In genomic region chr6:33410711-33411631, GRCh38 we compare ENCODE assay signal across 1 cellular context.
A peak's percentile ranks its signal among the peaks of the same experiment; 100 is the strongest.
TF ChIP-seq lines count a peak whose summit lies in the region.

TSS of gene PHF1 (plus strand) at chr6:33411014. CDS start at chr6:33412264, 1,250 bp downstream.

TF ChIP-seq in HEK293, 187 proteins besides CTCF, POLR2A, EP300 and RAD21 (continued from another document):
- TF ChIP-seq ZNF398 (tag by site-specific recombination; IDR thresholded peaks at IDR 0.05) (peak; percentile 87), ZNF174 (tag by site-specific recombination; IDR thresholded peaks at IDR 0.05) (no peak), ZNF280C (tag by site-specific recombination; IDR thresholded peaks at IDR 0.05) (no peak), GLIS2 (tag by site-specific recombination; IDR thresholded peaks at IDR 0.05) (peak; percentile 87), ZNF2 (tag by site-specific recombination; IDR thresholded peaks at IDR 0.05) (no peak), ZNF707 (tag by site-specific recombination; IDR thresholded peaks at IDR 0.05) (no peak), ZBTB21 (tag by site-specific recombination; IDR thresholded peaks at IDR 0.05) (no peak), ZIC2 (tag by site-specific recombination; IDR thresholded peaks at IDR 0.05) (peak; percentile 38; the same call in 1 of the 2 replicates), ZBTB10 (tag by site-specific recombination; IDR thresholded peaks at IDR 0.05) (peak; percentile 54; the same call in 1 of the 2 replicates), RBAK (tag by site-specific recombination; IDR thresholded peaks at IDR 0.05) (no peak), HOXC10 (CRISPR knock-in tag; IDR thresholded peaks at IDR 0.05) (no peak), ZFHX2 (tag by site-specific recombination; conservative IDR thresholded peaks at IDR 0.05) (peak; percentile 83), TRIM28 (IDR thresholded peaks at IDR 0.05; ENCODE audit: borderline replicate concordance, low read length) (no peak), MEIS1 (CRISPR knock-in tag; IDR thresholded peaks at IDR 0.05; ENCODE audit: borderline replicate concordance) (no peak), ZNF132 (tag by site-specific recombination; IDR thresholded peaks at IDR 0.05; ENCODE audit: borderline replicate concordance) (no peak), KLF9 (tag by site-specific recombination; IDR thresholded peaks at IDR 0.05; ENCODE audit: low read depth) (peak; percentile 63), ZFP3 (tag by site-specific recombination; IDR thresholded peaks at IDR 0.05; ENCODE audit: low read depth) (no peak), REST (tag by site-specific recombination; IDR thresholded peaks at IDR 0.05) (no peak), ZBTB11 (tag by site-specific recombination; conservative IDR thresholded peaks at IDR 0.05; ENCODE audit: low read depth) (no peak), ZNF501 (tag by site-specific recombination; IDR thresholded peaks at IDR 0.05) (no peak), EGR2 (tag by site-specific recombination; IDR thresholded peaks at IDR 0.05; ENCODE audit: low read depth) (peak; percentile 53; the same call in 1 of the 2 replicates), ZBTB20 (tag by site-specific recombination; IDR thresholded peaks at IDR 0.05) (no peak), ZBTB17 (tag by site-specific recombination; IDR thresholded peaks at IDR 0.05) (no peak), ZNF518A (tag by site-specific recombination; conservative IDR thresholded peaks at IDR 0.05; ENCODE audit: low read depth) (no peak), ZBTB8A (tag by site-specific recombination; IDR thresholded peaks at IDR 0.05) (0 out of 2 replicates have a peak, but pooled peaks have one; percentile 15), ZNF341 (tag by site-specific recombination; IDR thresholded peaks at IDR 0.05; ENCODE audit: low read depth) (peak; percentile 60), GLIS1 (tag by site-specific recombination; IDR thresholded peaks at IDR 0.05) (peak; percentile 90), OSR2 (tag by site-specific recombination; IDR thresholded peaks at IDR 0.05) (no peak), ZNF366 (tag by site-specific recombination; conservative IDR thresholded peaks at IDR 0.05) (no peak)
